18 cellular contexts compared by ENCODE assay signal in genomic region chr20:21090738-21091120, GRCh38. TPM values are rescaled to one million over a fixed set of nuclear protein-coding genes. Genes with fewer than 3 reads are reported as not detected.
DNase-seq lines count a peak whose midpoint lies in the region; ATAC-seq lines count a peak whose summit lies in the region.
"Had no signal": no experiment of that assay in that cellular context is flagged by ENCODE, and none has a peak within 500 bp of the region (broad histone marks: within the 10 kb centered on the region; RNA-seq: fewer than 3 reads in every experiment).

No MANE protein-coding gene starts in this region.

- H3K9ac ChIP-seq in BLaER1 treated with 17β-estradiol and CSF1 and Interleukin-3, amounts not matched to agents 10 nM and 100 nM = peak overlapping the region in 2 of 11 experiments; percentile 28 to 36; a peak in 1 of 22 replicates
- no peak overlapping the region for H3K9ac ChIP-seq in HUES64 (ENCODE audit: low read depth, low read length)

- peak overlapping the region in 8 of 11 experiments; percentile 6 to 62 (median 41); a peak in 11 of 22 replicates for H3K4me2 ChIP-seq in BLaER1 treated with 17β-estradiol and CSF1 and Interleukin-3, amounts not matched to agents 10 nM and 100 nM

- DNase-seq in NCI-H2227 treated with DMSO at 0.1 percent for 48 hours (lab: John Stamatoyannopoulos, UW) = peak; percentile 34
- DNase-seq in stimulated activated CD4-positive, alpha-beta T cell treated with anti-CD3 and anti-CD28 coated beads, Interleukin-2, amount 100 ng/mL, for 24 hours = no peak
- no peak for DNase-seq in activated naive CD4-positive, alpha-beta T cell treated with anti-CD3 and anti-CD28 coated beads, Interleukin-2, amount 50 U/mL, for 16 hours
- DNase-seq: activated CD4-positive, alpha-beta T cell treated with anti-CD3 and anti-CD28 coated beads, Interleukin-2, amount 50 U/mL, for 4 hours; activated gamma-delta T cell; adrenal gland; DMS53; left ventricle myocardium superior; stimulated activated CD4-positive, alpha-beta T cell treated with anti-CD3 and anti-CD28 coated beads, Interleukin-12 subunit alpha, Interleukin-12 subunit beta, amount 100 ng/mL, for 4 hours; T-helper 17 cell had no signal

- H3K4me1 ChIP-seq in BLaER1 treated with 17β-estradiol and CSF1 and Interleukin-3, amounts not matched to agents 10 nM and 100 nM = peaks cover 11 to 22% (median 14%) of the 10 kb centered on the region in 10 experiments; a peak in 15 of 20 replicates
- peaks cover 45% of the 10 kb centered on the region for H3K4me1 ChIP-seq in HUES64 (ENCODE audit: insufficient read depth, low read length)
- H3K4me1 ChIP-seq: adrenal gland had no signal

- H3K36me3 Mint-ChIP-seq in dendritic cell treated with granulocyte-macrophage colony-stimulating factor and Interleukin-4, amounts not matched to agents 40 ng/mL and 50 ng/mL, for 4 days (ENCODE audit: low read depth) = no peaks in the 10 kb centered on the region

- no peaks in the 10 kb centered on the region for H3K9me3 ChIP-seq in BLaER1 treated with 17β-estradiol and CSF1 and Interleukin-3, amounts not matched to agents 10 nM and 100 nM (replicated peaks in 1 of 11)
- no peaks in the 10 kb centered on the region for H3K9me3 ChIP-seq in HUES64 (ENCODE audit: insufficient read depth, low read depth, low read length)
- H3K9me3 ChIP-seq: adrenal gland, SJSA1 had no signal

- intact Hi-C loops in dendritic cell treated with granulocyte-macrophage colony-stimulating factor and Interleukin-4, amounts not matched to agents 40 ng/mL and 50 ng/mL, for 4 days (cut with micrococcal nuclease) = no loop called here

- no peak for ATAC-seq in HG03159 (IDR thresholded peaks at IDR 0.05; ENCODE audit: unreplicated experiment)
- ATAC-seq in HG03095 (IDR thresholded peaks at IDR 0.05; ENCODE audit: unreplicated experiment) = no peak
- ATAC-seq: left ventricle myocardium superior, T-helper 17 cell had no signal

- peaks cover 58% of the 10 kb centered on the region for H3K27me3 Mint-ChIP-seq in dendritic cell treated with granulocyte-macrophage colony-stimulating factor and Interleukin-4, amounts not matched to agents 40 ng/mL and 50 ng/mL, for 4 days

- no peaks in the 10 kb centered on the region for H4K20me1 ChIP-seq in BLaER1 treated with 17β-estradiol and CSF1 and Interleukin-3, amounts not matched to agents 10 nM and 100 nM

- WGBS in HUES64 = 85% methylated on average over 10 of the region's 10 CpGs

- no peak overlapping the region for H3K4me3 ChIP-seq in BLaER1 treated with 17β-estradiol and CSF1 and Interleukin-3, amounts not matched to agents 10 nM and 100 nM
- H3K4me3 ChIP-seq in HUES64 (ENCODE audit: low read length) = peak overlapping the region; percentile 12
- H3K4me3 ChIP-seq: adrenal gland, cardiac muscle cell, SJSA1 had no signal

- no peak overlapping the region for H3K4me3 Mint-ChIP-seq in dendritic cell treated with granulocyte-macrophage colony-stimulating factor and Interleukin-4, amounts not matched to agents 40 ng/mL and 50 ng/mL, for 4 days
- H3K4me3 Mint-ChIP-seq: T-helper 17 cell had no signal

- H3K27ac ChIP-seq in BLaER1 treated with 17β-estradiol and CSF1 and Interleukin-3, amounts not matched to agents 10 nM and 100 nM = peak overlapping the region in 4 of 11 experiments; percentile 16 to 72 (median 64); a peak in 7 of 22 replicates
- peak overlapping the region; percentile 6; the same call in 1 of the 2 replicates for H3K27ac ChIP-seq in HUES64 (ENCODE audit: low read depth, low read length)
- H3K27ac ChIP-seq: adrenal gland, cardiac muscle cell, SJSA1 had no signal

- peak overlapping the region; percentile 70 for H3K27ac Mint-ChIP-seq in dendritic cell treated with granulocyte-macrophage colony-stimulating factor and Interleukin-4, amounts not matched to agents 40 ng/mL and 50 ng/mL, for 4 days
- H3K27ac Mint-ChIP-seq: T-helper 17 cell had no signal

- H3K27me3 ChIP-seq in BLaER1 treated with 17β-estradiol and CSF1 and Interleukin-3, amounts not matched to agents 10 nM and 100 nM = peaks cover 0 to 3% (median 0%) of the 10 kb centered on the region in 11 experiments; a peak in 2 of 22 replicates
- H3K27me3 ChIP-seq in HUES64 (ENCODE audit: insufficient read depth, low read length) = peaks cover 29% of the 10 kb centered on the region; the same call in 1 of the 2 replicates

- H3K4me1 Mint-ChIP-seq in dendritic cell treated with granulocyte-macrophage colony-stimulating factor and Interleukin-4, amounts not matched to agents 40 ng/mL and 50 ng/mL, for 4 days (ENCODE audit: low read depth) = peaks cover 14% of the 10 kb centered on the region

- H3K36me3 ChIP-seq in BLaER1 treated with 17β-estradiol and CSF1 and Interleukin-3, amounts not matched to agents 10 nM and 100 nM = no peaks in the 10 kb centered on the region
- H3K36me3 ChIP-seq in HUES64 (ENCODE audit: insufficient read depth, low read length) = no peaks in the 10 kb centered on the region
- H3K36me3 ChIP-seq: adrenal gland, cardiac muscle cell, SJSA1 had no signal

- no peaks in the 10 kb centered on the region for H3K9me3 Mint-ChIP-seq in dendritic cell treated with granulocyte-macrophage colony-stimulating factor and Interleukin-4, amounts not matched to agents 40 ng/mL and 50 ng/mL, for 4 days

RNA-seq across cellular contexts. Expression of gene LINC00237, which starts 15.4 kb away (rescaled TPM):
- polyA plus RNA-seq in HUES64 (2013, experiment 1 of 2) = not detected
- polyA plus RNA-seq in HUES64 (2013, experiment 2 of 2) = not detected
- polyA plus RNA-seq: adrenal gland, cardiac muscle cell, esophagus had no signal

RNA-seq across cellular contexts. Expression of gene KIZ, which starts 35.2 kb away (rescaled TPM):
- polyA plus RNA-seq in HUES64 (2013, experiment 1 of 2) = 19.0 TPM
- 20.0 TPM for polyA plus RNA-seq in HUES64 (2013, experiment 2 of 2)
